ENCODE assay signal across 9 cellular contexts in genomic region chr18:10453885-10454772, GRCh38. TPM values are rescaled to one million over a fixed set of nuclear protein-coding genes. Genes with fewer than 3 reads are reported as not detected.
DNase-seq lines count a peak whose midpoint lies in the region; ATAC-seq, FAIRE-seq and TF ChIP-seq lines count a peak whose summit lies in the region.
"Had no signal": no experiment of that assay in that cellular context is flagged by ENCODE, and none has a peak within 500 bp of the region (broad histone marks: within the 10 kb centered on the region; RNA-seq: fewer than 3 reads in every experiment).

TSS of gene APCDD1 (plus strand) at chr18:10454635. CDS start at chr18:10454982, 347 bp downstream.

- POLR2A ChIA-PET in BJ (lab: Charles Lee): no interaction called here
- POLR2A ChIA-PET in CD8-positive, alpha-beta memory T cell (lab: Charles Lee): no interaction called here

- H3K4me3 Mint-ChIP-seq in astrocyte (ENCODE audit: unreplicated experiment): peak within 1 kb of the TSS; percentile 82
- H3K4me3 Mint-ChIP-seq in CD8-positive, alpha-beta memory T cell: peak within 1 kb of the TSS in 3 of 7 donors; percentile 22 to 45 (median 44)

- peak within 1 kb of the TSS; percentile 64 for H2AFZ ChIP-seq in astrocyte (ENCODE audit: low read depth, low read length)

- no peak for TF ChIP-seq EP300 in Ishikawa (IDR thresholded peaks at IDR 0.05; ENCODE audit: borderline replicate concordance)

- H4K20me1 ChIP-seq in astrocyte (ENCODE audit: insufficient read depth, low read length): no peaks in the 10 kb centered on the region

- no peak within 1 kb of the TSS for H3K27ac Mint-ChIP-seq in astrocyte (ENCODE audit: unreplicated experiment)
- peak within 1 kb of the TSS in 2 of 8 donors; percentile 36 to 84 for H3K27ac Mint-ChIP-seq in CD8-positive, alpha-beta memory T cell

- H3K36me3 Mint-ChIP-seq in astrocyte (ENCODE audit: low read depth, unreplicated experiment): no peaks in the 10 kb centered on the region
- H3K36me3 Mint-ChIP-seq in CD8-positive, alpha-beta memory T cell: no peaks in the 10 kb centered on the region

- TF ChIP-seq CTCF in BJ (IDR thresholded peaks at IDR 0.05; ENCODE audit: insufficient read depth, low read depth, low read length): no peak
- no peak for TF ChIP-seq CTCF in astrocyte (IDR thresholded peaks at IDR 0.05; ENCODE audit: insufficient read depth, low read depth, low read length)

- no peak within 1 kb of the TSS for H3K27ac ChIP-seq in astrocyte (ENCODE audit: low read depth, low read length)
- H3K27ac ChIP-seq in iPS-18a (ENCODE audit: low read length): no peak within 1 kb of the TSS
- H3K27ac ChIP-seq in CD8-positive, alpha-beta memory T cell (ENCODE audit: low read depth, low read length): no peak within 1 kb of the TSS

- H3K4me3 ChIP-seq in BJ (ENCODE audit: low read depth, low read length) (peak within 1 kb of the TSS; percentile 54), astrocyte (ENCODE audit: insufficient read depth, low read depth, low read length) (peak within 1 kb of the TSS; percentile 59), iPS-18a (ENCODE audit: low read length) (peak within 1 kb of the TSS; percentile 64)
- H3K4me3 ChIP-seq in CD8-positive, alpha-beta memory T cell (ENCODE audit: low read length): no peak within 1 kb of the TSS

- intact Hi-C loops in sciatic nerve (cut with DNase I): no loop called here

- FAIRE-seq in astrocyte (lab: Jason Lieb, UNC): no peak
- FAIRE-seq: islet of Langerhans had no signal

- peak; percentile 88 for ATAC-seq in sciatic nerve

- CTCF ChIA-PET in BJ (lab: Yijun Ruan, JAX): interaction anchor here (0.7 to 1.7 kb wide), 2 partner anchors 64 to 212 kb away, joined by 3 read pairs; no protein-coding TSS in a partner anchor
- CTCF ChIA-PET in CD8-positive, alpha-beta memory T cell (lab: Charles Lee): no interaction called here

- H3K79me2 ChIP-seq in astrocyte (ENCODE audit: insufficient read depth, low read length): no peaks in the 10 kb centered on the region

- peaks cover 8% of the 10 kb centered on the region for H3K27me3 Mint-ChIP-seq in astrocyte (ENCODE audit: low read depth, unreplicated experiment)
- peaks cover 43 to 68% of the 10 kb centered on the region in 2 donors for H3K27me3 Mint-ChIP-seq in CD8-positive, alpha-beta memory T cell

- DNase-seq in BJ (ENCODE audit: low read depth): no peak
- no peak for DNase-seq in astrocyte (ENCODE audit: low read depth)
- DNase-seq in sciatic nerve (ENCODE audit: low spot score): peak; percentile 90
- no peak for DNase-seq in CD8-positive, alpha-beta memory T cell
- DNase-seq in HPDE6-E6E7 (ENCODE audit: extremely low spot score): no peak
- DNase-seq in T-helper 9 cell: no peak

- H3K9ac ChIP-seq in astrocyte (ENCODE audit: low read length) (peak within 1 kb of the TSS; percentile 47), iPS-18a (ENCODE audit: low read length) (peak within 1 kb of the TSS; percentile 38)

- H3K27me3 ChIP-seq in BJ (ENCODE audit: control insufficient read depth, insufficient read depth, low read length): peaks cover 5% of the 10 kb centered on the region; the same call in 1 of the 2 replicates
- peaks cover 27% of the 10 kb centered on the region for H3K27me3 ChIP-seq in astrocyte (ENCODE audit: insufficient read depth, low read length)
- H3K27me3 ChIP-seq in iPS-18a (ENCODE audit: control insufficient read depth, insufficient read depth, low read length): peaks cover 45% of the 10 kb centered on the region
- H3K27me3 ChIP-seq in CD8-positive, alpha-beta memory T cell (ENCODE audit: insufficient read depth, low read length, poor library complexity, severe bottlenecking): peaks cover 10% of the 10 kb centered on the region

- H3K4me1 Mint-ChIP-seq in astrocyte (ENCODE audit: low read depth, unreplicated experiment): peaks cover 21% of the 10 kb centered on the region
- peaks cover 1 to 5% (median 4%) of the 10 kb centered on the region in 3 donors for H3K4me1 Mint-ChIP-seq in CD8-positive, alpha-beta memory T cell

- H3K4me1 ChIP-seq in astrocyte (ENCODE audit: insufficient read depth, low read length): no peaks in the 10 kb centered on the region
- peaks cover 14% of the 10 kb centered on the region for H3K4me1 ChIP-seq in iPS-18a (ENCODE audit: control insufficient read depth, low read depth, low read length)
- H3K4me1 ChIP-seq in CD8-positive, alpha-beta memory T cell (ENCODE audit: insufficient read depth, low read length): no peaks in the 10 kb centered on the region

- H3K9me3 Mint-ChIP-seq in astrocyte (ENCODE audit: unreplicated experiment): peaks cover 2% of the 10 kb centered on the region
- H3K9me3 Mint-ChIP-seq in CD8-positive, alpha-beta memory T cell: peaks cover 0 to 4% (median 2%) of the 10 kb centered on the region in 5 donors

- peak within 1 kb of the TSS; percentile 79 for H3K4me2 ChIP-seq in astrocyte (ENCODE audit: low read length)

- TF ChIP-seq RAD21 in Ishikawa (IDR thresholded peaks at IDR 0.05; ENCODE audit: low read depth): no peak

- H3K36me3 ChIP-seq in BJ (ENCODE audit: control insufficient read depth, insufficient read depth, low read length) (no peaks in the 10 kb centered on the region), astrocyte (ENCODE audit: insufficient read depth, low read length) (no peaks in the 10 kb centered on the region), iPS-18a (ENCODE audit: control insufficient read depth, low read depth, low read length) (no peaks in the 10 kb centered on the region)
- H3K36me3 ChIP-seq in CD8-positive, alpha-beta memory T cell (ENCODE audit: insufficient read depth, low read length): no peaks in the 10 kb centered on the region

- H3K9me3 ChIP-seq in astrocyte (ENCODE audit: insufficient read depth, low read depth, low read length): no peaks in the 10 kb centered on the region
- no peaks in the 10 kb centered on the region for H3K9me3 ChIP-seq in iPS-18a (ENCODE audit: control insufficient read depth, low read depth, low read length)
- H3K9me3 ChIP-seq in CD8-positive, alpha-beta memory T cell (ENCODE audit: low read length): no peaks in the 10 kb centered on the region

TF ChIP-seq in Ishikawa, 13 proteins besides CTCF, POLR2A, EP300 and RAD21:
- TF ChIP-seq CREB1 (IDR thresholded peaks at IDR 0.05; ENCODE audit: low read depth) (no peak), FOXM1 (IDR thresholded peaks at IDR 0.05; ENCODE audit: borderline replicate concordance, low read depth) (no peak), USF1 (IDR thresholded peaks at IDR 0.05) (no peak), TCF12 (IDR thresholded peaks at IDR 0.05; ENCODE audit: low read depth) (no peak), TEAD4 (IDR thresholded peaks at IDR 0.05) (no peak), REST (IDR thresholded peaks at IDR 0.05; ENCODE audit: low read depth) (no peak), ZBTB7A (IDR thresholded peaks at IDR 0.05; ENCODE audit: low read depth) (peak; percentile 55; the same call in 1 of the 2 replicates)
TF ChIP-seq in Ishikawa: peak in this region for 1.

RNA-seq across cellular contexts. Expression of gene APCDD1, which starts in this region (rescaled TPM):
- polyA plus RNA-seq in BJ (2011; rRNA removed): 15.3 and 32.4 TPM in 2 replicates
- polyA minus RNA-seq in BJ (2011; rRNA and poly(A)+ RNA removed): 5.5 TPM in 2 replicates
- total RNA-seq in astrocyte (4.4 and 5.4 TPM in 2 replicates), sciatic nerve (43.1 TPM)
- total RNA-seq in CD8-positive, alpha-beta memory T cell: not detected
- not detected for polyA plus RNA-seq in CD8-positive, alpha-beta memory T cell

Comparison
In these comparisons a context has a peak if more than half of its experiments do, and no peak if none do; other contexts are left out.
1. RNA of gene APCDD1 (polyA plus RNA-seq): 15.3 to 32.4 TPM in BJ; not detected in CD8-positive, alpha-beta memory T cell (single experiment); every median in the first group is over 10 times any median in the second.